17 cellular contexts compared by ENCODE assay signal in the genomic region with DNA sequence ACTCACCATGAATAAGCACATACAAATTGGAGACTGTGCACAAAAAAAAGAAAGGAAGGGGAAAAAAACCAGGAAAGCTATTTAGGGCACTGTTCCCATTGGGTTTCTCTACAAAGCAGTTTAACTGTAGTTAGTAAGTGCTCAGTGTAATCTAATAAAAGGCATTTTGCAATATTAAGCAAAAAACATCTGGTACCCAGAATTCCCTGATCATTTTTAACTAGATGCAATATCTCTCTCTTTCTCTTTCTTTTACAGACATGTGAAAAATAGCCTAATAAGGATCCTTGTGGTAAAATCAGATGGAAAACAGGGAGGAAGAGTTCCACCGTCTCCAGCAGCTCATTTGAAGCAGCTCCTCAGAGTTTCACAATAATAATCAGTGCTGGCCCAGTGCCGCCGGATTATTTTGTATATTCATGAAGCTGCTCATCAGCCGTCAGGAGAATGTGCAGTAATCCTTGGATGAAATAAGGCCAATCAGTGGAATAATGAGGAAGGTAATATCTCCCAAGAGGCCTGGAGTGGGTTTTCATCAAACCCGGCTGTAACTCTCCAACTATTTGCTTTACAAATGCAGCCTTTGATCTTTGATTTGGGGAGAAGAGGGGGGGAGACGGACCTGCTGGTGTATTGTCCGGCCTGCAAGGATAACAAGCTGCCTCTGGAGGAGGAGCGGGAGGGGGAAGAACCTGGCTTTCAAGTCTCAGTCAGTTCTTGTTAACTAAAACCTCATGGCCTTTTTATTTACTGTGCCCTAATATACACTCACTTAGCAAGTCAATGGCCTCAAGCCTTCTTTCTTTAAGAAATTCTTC.
DNase-seq lines count a peak whose midpoint lies in the region; ATAC-seq, FAIRE-seq and TF ChIP-seq lines count a peak whose summit lies in the region.
"Had no signal": no experiment of that assay in that cellular context is flagged by ENCODE, and none has a peak within 500 bp of the region (broad histone marks: within the 10 kb centered on the region; RNA-seq: fewer than 3 reads in every experiment).

No MANE protein-coding gene starts in this region.

- H2BK120ac ChIP-seq in H1 (replicated peaks; ENCODE audit: low read depth, low read length), result no peak overlapping the region

- H4K91ac ChIP-seq in H1 (replicated peaks; ENCODE audit: insufficient read length, low read length), result no peak overlapping the region

- no peak for ATAC-seq in HG02571 (IDR thresholded peaks at IDR 0.05; ENCODE audit: unreplicated experiment)

- POLR2A ChIA-PET in H1 (lab: Charles Lee; ENCODE audit: partially characterized antibody), result interaction anchor here (0.7 kb wide), 1 partner anchor 17 kb away, joined by 3 read pairs; no protein-coding TSS in a partner anchor

- H3K9me3 ChIP-seq in BLaER1 (peaks cover 4% of the 10 kb centered on the region; the same call in 1 of the 2 replicates), H1 (ENCODE audit: insufficient read depth in 2 of 2, low read depth in 1 of 2, low read length in 1 of 2) (no peaks in the 10 kb centered on the region), neural cell (ENCODE audit: low read length) (no peaks in the 10 kb centered on the region)
- H3K9me3 ChIP-seq: thoracic aorta had no signal

- H3K4me3 ChIP-seq in BLaER1 (peak overlapping the region; percentile 37; the same call in 1 of the 2 replicates), H1 (ENCODE audit: extremely low read depth in 1 of 4, insufficient read depth in 2 of 4, low read depth in 3 of 4, low read length in 4 of 4) (peak overlapping the region in 1 of 4 experiments; percentile 29; a peak in 3 of 8 replicates), neural cell (ENCODE audit: low read length) (peak overlapping the region; percentile 1)
- H3K4me3 ChIP-seq: thoracic aorta had no signal

- no peak overlapping the region for H3K4ac ChIP-seq in H1 (replicated peaks; ENCODE audit: insufficient read length, low read depth, low read length)

- H3K79me2 ChIP-seq in H1 (ENCODE audit: control insufficient read depth in 1 of 2, insufficient read depth in 2 of 2, low read length in 2 of 2), result no peaks in the 10 kb centered on the region
- no peaks in the 10 kb centered on the region for H3K79me2 ChIP-seq in neural cell (replicated peaks; ENCODE audit: insufficient read depth, low read length)

- no peak overlapping the region for H3K23ac ChIP-seq in H1 (ENCODE audit: insufficient read length)

- no peaks in the 10 kb centered on the region for H3K79me1 ChIP-seq in H1 (ENCODE audit: low read depth, low read length)

- H2AFZ ChIP-seq in H1 (ENCODE audit: low read length) (no peak overlapping the region), neural cell (ENCODE audit: low read depth, low read length) (no peak overlapping the region)

- TF ChIP-seq EP300 in H1 (IDR thresholded peaks at IDR 0.05; ENCODE audit: borderline replicate concordance in 1 of 2, low read depth in 2 of 2, low read length in 2 of 2) (no peak), neural cell (conservative IDR thresholded peaks at IDR 0.05; ENCODE audit: poor library complexity, severe bottlenecking) (no peak)

- no peak overlapping the region for H3K18ac ChIP-seq in H1 (ENCODE audit: extremely low read depth, low read length)

- CTCF ChIA-PET in H1 (lab: Charles Lee; ENCODE audit: partially characterized antibody), result no interaction called here

- H3K9me2 ChIP-seq in neural cell (ENCODE audit: insufficient read depth, low read length), result no peaks in the 10 kb centered on the region

- H2AK5ac ChIP-seq in H1 (ENCODE audit: low read depth, low read length), result no peak overlapping the region; the same call in 1 of the 2 replicates

- peak; percentile 45 for DNase-seq in NCI-H1092 treated with DMSO at 0.1 percent for 48 hours (lab: John Stamatoyannopoulos, UW)
- DNase-seq in H1 (ENCODE audit: low read depth in 1 of 2, low spot score in 2 of 2), result peak in 1 of 2 experiments; percentile 38
- DNase-seq in 8988T, result no peak
- no peak for DNase-seq in GM20000 (ENCODE audit: low spot score)
- DNase-seq in NCI-H187 treated with DMSO at 0.1 percent for 48 hours (lab: John Stamatoyannopoulos, UW), result no peak
- DNase-seq: activated CD4-positive, alpha-beta T cell treated with anti-CD3 and anti-CD28 coated beads, Interleukin-2, amount 50 U/mL, for 1 hour; activated T-cell treated with anti-CD3 and anti-CD28 coated beads, Interleukin-2, amount 50 U/mL, for 48 hours; anterior cingulate cortex; DMS79; NCI-H345; RPMI8226; stimulated activated CD4-positive, alpha-beta T cell treated with anti-CD3 and anti-CD28 coated beads, Interleukin-15, amount 100 ng/mL, for 24 hours; T1000 had no signal

- no peak for TF ChIP-seq POLR2A in H1 (IDR thresholded peaks at IDR 0.05; ENCODE audit: control extremely low read depth in 1 of 2, low read depth in 2 of 2, low read length in 2 of 2)

- no peak overlapping the region for H2BK15ac ChIP-seq in H1 (ENCODE audit: low read length)

- no peak overlapping the region for H2BK20ac ChIP-seq in H1 (ENCODE audit: low read length)

- FAIRE-seq in H1 (lab: Jason Lieb, UNC), result no peak

- no peak overlapping the region for H2BK12ac ChIP-seq in H1 (ENCODE audit: low read depth, low read length)

- no peak overlapping the region for H4K5ac ChIP-seq in H1 (ENCODE audit: insufficient read length, low read depth, low read length)

- H3K9ac ChIP-seq in BLaER1 (peak overlapping the region; percentile 63), H1 (replicated peaks in 1 of 4; ENCODE audit: extremely low read depth in 1 of 4, low read depth in 3 of 4, low read length in 3 of 4) (no peak overlapping the region), neural cell (ENCODE audit: low read length) (no peak overlapping the region)

- H4K20me1 ChIP-seq in BLaER1, result no peaks in the 10 kb centered on the region
- no peaks in the 10 kb centered on the region for H4K20me1 ChIP-seq in H1 (replicated peaks in 1 of 2; ENCODE audit: control insufficient read depth in 1 of 2, insufficient read depth in 2 of 2, low read length in 2 of 2)
- no peaks in the 10 kb centered on the region for H4K20me1 ChIP-seq in neural cell (ENCODE audit: insufficient read depth)

- no peak overlapping the region for H3K56ac ChIP-seq in H1 (replicated peaks; ENCODE audit: insufficient read length, low read depth, low read length)

- H3K23me2 ChIP-seq in H1 (ENCODE audit: low read depth, low read length), result no peaks in the 10 kb centered on the region; the same call in 1 of the 2 replicates

- H3K14ac ChIP-seq in H1 (ENCODE audit: insufficient read length), result no peak overlapping the region

- no peak for TF ChIP-seq RAD21 in H1 (IDR thresholded peaks at IDR 0.05 in 1 of 2, conservative IDR thresholded peaks at IDR 0.05 in 1 of 2; ENCODE audit: low read depth in 2 of 2, low read length in 2 of 2)
- no peak for TF ChIP-seq RAD21 in neural cell (conservative IDR thresholded peaks at IDR 0.05)

- WGBS in H1 (ENCODE audit: extremely low coverage in 1 of 2, insufficient coverage in 1 of 2, insufficient read length in 1 of 2, insufficient replicate concordance in 2 of 2, low coverage in 1 of 2, low lambda C conversion rate in 2 of 2, missing lambda C conversion rate in 1 of 2), 2 experiments, result 28% methylated on average over 8 of the region's 8 CpGs; no CpG with 5 or more reads in 1 of the 2 experiments

- H2BK5ac ChIP-seq in H1 (ENCODE audit: low read depth, low read length), result no peak overlapping the region

- TF ChIP-seq CTCF in H1 (IDR thresholded peaks at IDR 0.05; ENCODE audit: control extremely low read depth in 1 of 3, insufficient read depth in 1 of 3, low read depth in 1 of 3, low read length in 3 of 3) (no peak), neural cell (IDR thresholded peaks at IDR 0.05; ENCODE audit: poor library complexity, severe bottlenecking) (no peak), GM20000 (IDR thresholded peaks at IDR 0.05; ENCODE audit: extremely low read depth, missing control alignments) (no peak)

- no peak overlapping the region for H4K8ac ChIP-seq in H1 (ENCODE audit: extremely low read depth, insufficient read depth, low read length)

- H3K4me2 ChIP-seq in BLaER1 (peak overlapping the region; percentile 74), H1 (ENCODE audit: insufficient read depth in 1 of 2, low read depth in 2 of 2, low read length in 2 of 2) (peak overlapping the region; percentile 43 to 51), neural cell (ENCODE audit: low read length) (peak overlapping the region; percentile 0)

- H3K36me3 ChIP-seq in BLaER1 (no peaks in the 10 kb centered on the region), H1 (ENCODE audit: control insufficient read depth in 2 of 4, insufficient read depth in 4 of 4, low read length in 3 of 4) (no peaks in the 10 kb centered on the region), neural cell (ENCODE audit: insufficient read depth, low read length) (no peaks in the 10 kb centered on the region)
- H3K36me3 ChIP-seq: thoracic aorta had no signal

- no peaks in the 10 kb centered on the region for H3F3A ChIP-seq in neural cell (ENCODE audit: insufficient read depth, low read length, poor library complexity, severe bottlenecking)

- H3K27me3 ChIP-seq in BLaER1 (no peaks in the 10 kb centered on the region), H1 (replicated peaks in 1 of 4; ENCODE audit: control insufficient read depth in 3 of 4, extremely low read depth in 1 of 4, insufficient read depth in 3 of 4, low read length in 3 of 4) (no peaks in the 10 kb centered on the region), neural cell (ENCODE audit: insufficient read depth, low read depth, low read length) (no peaks in the 10 kb centered on the region)

- peaks cover 59% of the 10 kb centered on the region for H3K4me1 ChIP-seq in BLaER1
- H3K4me1 ChIP-seq in H1 (replicated peaks in 1 of 4; ENCODE audit: control insufficient read depth in 3 of 4, insufficient read depth in 4 of 4, low read length in 3 of 4), result peaks cover 0 to 9% (median 4%) of the 10 kb centered on the region in 4 experiments; a peak in 4 of 7 replicates

- H3K27ac ChIP-seq in BLaER1, result peak overlapping the region; percentile 93
- no peak overlapping the region for H3K27ac ChIP-seq in H1 (ENCODE audit: low read depth, low read length)
- H3K27ac ChIP-seq in neural cell (ENCODE audit: low read length), result peak overlapping the region; percentile 2
- H3K27ac ChIP-seq: thoracic aorta had no signal

TF ChIP-seq in neural cell, 6 proteins besides CTCF, POLR2A, EP300 and RAD21 (continues in another document):
- no peak for TF ChIP-seq EZH2 (IDR thresholded peaks at IDR 0.05; ENCODE audit: borderline replicate concordance, insufficient read depth, low read length, poor library complexity, severe bottlenecking)
- TF ChIP-seq MXI1 (conservative IDR thresholded peaks at IDR 0.05; ENCODE audit: poor library complexity, severe bottlenecking), result no peak
- TF ChIP-seq TAF1 (IDR thresholded peaks at IDR 0.05; ENCODE audit: low read depth), result no peak
- no peak for TF ChIP-seq SMC3 (conservative IDR thresholded peaks at IDR 0.05; ENCODE audit: poor library complexity)

Comparison
In these comparisons a context has a peak if more than half of its experiments do, and no peak if none do; other contexts are left out.
1. H3K4me2 ChIP-seq: peak in every context shown above with its lines; median percentile 74 in BLaER1; 47 in H1; 0 in neural cell.